Comparison of ENCODE assay signal across 35 cellular contexts in the genomic region with DNA sequence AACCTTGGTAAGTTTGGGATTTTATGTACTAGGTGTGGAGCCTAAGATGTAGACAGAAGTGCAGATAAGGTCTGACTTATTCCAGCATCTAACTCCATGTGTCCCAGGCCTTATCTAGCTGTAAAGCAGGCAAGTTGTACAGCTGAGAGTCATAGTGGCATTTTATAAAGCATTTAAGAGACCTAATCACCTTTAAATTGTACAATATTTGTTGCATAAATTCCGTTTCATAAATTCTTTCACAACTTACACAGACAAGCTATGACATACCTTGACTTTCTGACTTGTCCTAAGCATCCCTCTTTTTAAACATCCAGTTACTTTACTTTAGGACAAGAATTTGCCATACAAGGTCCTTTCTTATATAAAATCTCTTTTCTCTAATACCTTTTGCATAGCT.
"Had no signal": no experiment of that assay in that cellular context is flagged by ENCODE, and none has a peak within 500 bp of the region (broad histone marks: within the 10 kb centered on the region; RNA-seq: fewer than 3 reads in every experiment).

No MANE protein-coding gene starts in this region.

- DNase-seq: Karpas-422, Kasumi-1, MG63, MM.1S, MV-4-11, NCI-H1048, NCI-H1092, NCI-H1092 treated with DMSO at 0.1 percent for 48 hours, NCI-H1105, NCI-H1105 treated with DMSO at 0.1 percent for 48 hours, NCI-H1417, NCI-H1417 treated with DMSO at 0.1 percent for 48 hours, NCI-H1436, NCI-H1436 treated with DMSO at 0.1 percent for 48 hours, NCI-H146, NCI-H1694, NCI-H1694 treated with DMSO at 0.1 percent for 48 hours, NCI-H187, NCI-H187 treated with DMSO at 0.1 percent for 48 hours, NCI-H1930, NCI-H2029, NCI-H2029 treated with DMSO at 0.1 percent for 48 hours, NCI-H2081, NCI-H2081 treated with DMSO at 0.1 percent for 48 hours, NCI-H2107, NCI-H2171, NCI-H2171 treated with DMSO at 0.1 percent for 48 hours, NCI-H2227 treated with DMSO at 0.1 percent for 48 hours, NCI-H226, NCI-H345, NCI-H446, NCI-H446 treated with DMSO at 0.1 percent for 48 hours, NCI-H510A, NCI-H510A treated with DMSO at 0.1 percent for 48 hours, NCI-H524 had no signal

- H3K27me3 ChIP-seq: MG63 had no signal

- H3K9me3 ChIP-seq: MG63 had no signal

- H3K4me3 ChIP-seq: MG63 had no signal
